Comparison of ENCODE assay signal across 26 cellular contexts in genomic region chr7:24440851-24441250, GRCh38.
DNase-seq lines count a peak whose midpoint lies in the region; ATAC-seq and TF ChIP-seq lines count a peak whose summit lies in the region.
"Had no signal": no experiment of that assay in that cellular context is flagged by ENCODE, and none has a peak within 500 bp of the region (broad histone marks: within the 10 kb centered on the region; RNA-seq: fewer than 3 reads in every experiment).

No MANE protein-coding gene starts in this region.

- peak; percentile 15 for DNase-seq in Daoy (ENCODE audit: low read depth)
- peak; percentile 7 for DNase-seq in HT1080 (ENCODE audit: low read depth)
- peak; percentile 32 for DNase-seq in fibroblast of mammary gland (ENCODE audit: low read depth)
- DNase-seq in activated CD4-positive, CD25-positive, alpha-beta regulatory T cell treated with anti-CD3 and anti-CD28 coated beads, Interleukin-2, amount 50 U/mL, for 72 hours, result no peak
- DNase-seq in islet precursor cell, result no peak
- no peak for DNase-seq in occipital lobe (lab: John Stamatoyannopoulos, UW)
- DNase-seq: ACHN; activated CD4-positive, alpha-beta T cell treated with anti-CD3 and anti-CD28 coated beads, Interleukin-2, amount 10 ng/mL, durations not matched to agents 7 days and 5 days; activated naive CD8-positive, alpha-beta T cell treated with anti-CD3 and anti-CD28 coated beads, Interleukin-2, amount 10 ng/mL, durations not matched to agents 7 days and 5 days; COR-L47; DMS79 treated with DMSO at 0.1 percent for 48 hours; effector CD4-positive, alpha-beta T cell; Karpas-422; left colon; mesenchymal stem cell; NCI-H1048; NCI-H2029; NCI-H226; RPMI8226; stimulated activated CD4-positive, alpha-beta T cell treated with anti-CD3 and anti-CD28 coated beads, Interleukin-2, amount 100 ng/mL, for 24 hours; substantia nigra; upper lobe of right lung had no signal

- no peak overlapping the region for H3K4me3 ChIP-seq in fibroblast of mammary gland (ENCODE audit: control insufficient read depth, low read depth, low read length)
- H3K4me3 ChIP-seq: BLaER1, smooth muscle cell, upper lobe of right lung had no signal

- ATAC-seq in GM18861 (IDR thresholded peaks at IDR 0.05; ENCODE audit: unreplicated experiment) (peak; percentile 71), HG02938 (IDR thresholded peaks at IDR 0.05; ENCODE audit: unreplicated experiment) (no peak)
- ATAC-seq: left colon, upper lobe of right lung had no signal

- no peak for TF ChIP-seq CTCF in fibroblast of mammary gland (conservative IDR thresholded peaks at IDR 0.05; ENCODE audit: control insufficient read depth, insufficient read depth, low read depth, low read length)

Comparison
In these comparisons a context has a peak if more than half of its experiments do, and no peak if none do; other contexts are left out.
1. DNase-seq: peak in Daoy (single experiment), HT1080 (single experiment) and fibroblast of mammary gland (single experiment); none in activated CD4-positive, CD25-positive, alpha-beta regulatory T cell treated with anti-CD3 and anti-CD28 coated beads, Interleukin-2, amount 50 U/mL, for 72 hours (single experiment), islet precursor cell (single experiment) and occipital lobe (single experiment).